ENCODE assay signal across 1 cellular context in the genomic region with DNA sequence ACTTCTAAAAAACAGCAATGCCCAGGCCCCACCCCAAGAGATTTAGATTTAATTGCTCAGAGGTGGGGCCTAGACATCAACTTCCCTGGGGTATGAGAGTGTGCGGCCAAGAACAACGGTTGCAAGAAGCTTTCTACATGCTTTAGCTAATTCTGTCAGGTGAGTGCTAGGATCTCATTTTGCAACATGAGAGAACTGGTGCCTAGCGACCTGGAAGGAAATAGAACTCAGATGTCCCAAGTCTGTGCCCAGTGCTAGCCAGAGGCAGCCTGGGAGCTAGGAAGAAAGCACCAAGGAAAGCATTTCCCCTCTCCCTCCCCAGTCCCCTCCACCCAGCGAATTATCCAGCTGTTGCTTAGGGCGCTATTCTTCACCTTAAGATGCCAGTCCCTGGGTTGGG.
TF ChIP-seq lines count a peak whose summit lies in the region.

No MANE protein-coding gene starts in this region.

TF ChIP-seq in IMR-90, 13 proteins besides CTCF, POLR2A, EP300 and RAD21 (continued from another document):
- TF ChIP-seq, protein P1, sequence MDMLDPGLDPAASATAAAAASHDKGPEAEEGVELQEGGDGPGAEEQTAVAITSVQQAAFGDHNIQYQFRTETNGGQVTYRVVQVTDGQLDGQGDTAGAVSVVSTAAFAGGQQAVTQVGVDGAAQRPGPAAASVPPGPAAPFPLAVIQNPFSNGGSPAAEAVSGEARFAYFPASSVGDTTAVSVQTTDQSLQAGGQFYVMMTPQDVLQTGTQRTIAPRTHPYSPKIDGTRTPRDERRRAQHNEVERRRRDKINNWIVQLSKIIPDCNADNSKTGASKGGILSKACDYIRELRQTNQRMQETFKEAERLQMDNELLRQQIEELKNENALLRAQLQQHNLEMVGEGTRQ (IDR thresholded peaks at IDR 0.05; ENCODE audit: low read depth, low read length), result no peak
- TF ChIP-seq SMC3 (IDR thresholded peaks at IDR 0.05; ENCODE audit: low read depth, low read length) (no peak), FOS (IDR thresholded peaks at IDR 0.05; ENCODE audit: low read depth, low read length) (no peak), CEBPB (IDR thresholded peaks at IDR 0.05; ENCODE audit: low read depth, low read length) (no peak), MAFK (IDR thresholded peaks at IDR 0.05; ENCODE audit: low read depth, low read length) (no peak), RFX5 (IDR thresholded peaks at IDR 0.05; ENCODE audit: low read depth, low read length) (no peak), CHD1 (IDR thresholded peaks at IDR 0.05; ENCODE audit: low read depth, low read length) (no peak)
